ENCODE assay signal across 18 cellular contexts in genomic region chr3:61730058-61730457, GRCh38.
DNase-seq lines count a peak whose midpoint lies in the region; FAIRE-seq and TF ChIP-seq lines count a peak whose summit lies in the region.
"Had no signal": no experiment of that assay in that cellular context is flagged by ENCODE, and none has a peak within 500 bp of the region (broad histone marks: within the 10 kb centered on the region; RNA-seq: fewer than 3 reads in every experiment).

No MANE protein-coding gene starts in this region.

- CTCF ChIA-PET in H1 (lab: Charles Lee; ENCODE audit: partially characterized antibody), result interaction anchor here (1.5 kb wide), 1 partner anchor 46 kb away, joined by 5 read pairs; no protein-coding TSS in a partner anchor

- H4K5ac ChIP-seq in H1 (ENCODE audit: insufficient read length, low read depth, low read length), result no peak overlapping the region

- DNase-seq in cardiac muscle cell (ENCODE audit: low read depth in 1 of 2, low spot score in 1 of 2) (no peak), cardiac septum (ENCODE audit: low spot score) (no peak), H1 (ENCODE audit: low read depth in 1 of 2, low spot score in 2 of 2) (no peak), nephron progenitor cell (no peak), GM19238 (ENCODE audit: insufficient read length, low spot score) (no peak), T1000 (lab: John Stamatoyannopoulos, UW) (no peak), stomach (no peak)
- no peak for DNase-seq in activated CD4-positive, alpha-beta T cell treated with anti-CD3 and anti-CD28 coated beads, Interleukin-2, amount 50 U/mL, for 1 hour
- DNase-seq: 8988T; activated CD4-positive, alpha-beta T cell treated with anti-CD3 and anti-CD28 coated beads, Interleukin-2, amount 10 ng/mL, durations not matched to agents 7 days and 5 days; activated naive CD8-positive, alpha-beta T cell treated with anti-CD3 and anti-CD28 coated beads, Interleukin-2, amount 10 ng/mL, durations not matched to agents 7 days and 5 days; COR-L47; HCEC 1CT; naive thymus-derived CD4-positive, alpha-beta T cell; NCI-H1092 treated with DMSO at 0.1 percent for 48 hours; NCI-H2029 treated with DMSO at 0.1 percent for 48 hours had no signal

- peaks cover 0 to 93% of the 10 kb centered on the region in 2 experiments; a peak in 2 of 4 replicates for H3K79me2 ChIP-seq in H1 (ENCODE audit: control insufficient read depth in 1 of 2, insufficient read depth in 2 of 2, low read length in 2 of 2)

- H3K56ac ChIP-seq in H1 (replicated peaks; ENCODE audit: insufficient read length, low read depth, low read length), result no peak overlapping the region

- H3K18ac ChIP-seq in H1 (ENCODE audit: extremely low read depth, low read length), result no peak overlapping the region

- no peak overlapping the region for H2BK5ac ChIP-seq in H1 (ENCODE audit: low read depth, low read length)

- no peak for TF ChIP-seq POLR2A in H1 (IDR thresholded peaks at IDR 0.05; ENCODE audit: control extremely low read depth in 1 of 2, low read depth in 2 of 2, low read length in 2 of 2)
- no peak for TF ChIP-seq POLR2A in stomach (IDR thresholded peaks at IDR 0.05)

- H4K91ac ChIP-seq in H1 (replicated peaks; ENCODE audit: insufficient read length, low read length), result no peak overlapping the region

- H2BK20ac ChIP-seq in H1 (ENCODE audit: low read length), result peak overlapping the region; percentile 56; the same call in 1 of the 2 replicates

- no peaks in the 10 kb centered on the region for H3K9me3 ChIP-seq in cardiac muscle cell (ENCODE audit: low read depth)
- no peaks in the 10 kb centered on the region for H3K9me3 ChIP-seq in H1 (ENCODE audit: insufficient read depth in 2 of 2, low read depth in 1 of 2, low read length in 1 of 2)
- H3K9me3 ChIP-seq in stomach, result no peaks in the 10 kb centered on the region
- H3K9me3 ChIP-seq: prostate gland had no signal

- H3K9me3 Mint-ChIP-seq in nephron progenitor cell, result no peaks in the 10 kb centered on the region
- H3K9me3 Mint-ChIP-seq: activated CD4-positive, alpha-beta T cell treated with anti-CD3 and anti-CD28 coated beads, Interleukin-2, amount 10 ng/mL, durations not matched to agents 7 days and 5 days; type B pancreatic cell had no signal

- FAIRE-seq in H1 (lab: Jason Lieb, UNC), result no peak

- no peaks in the 10 kb centered on the region for H3K23me2 ChIP-seq in H1 (ENCODE audit: low read depth, low read length)

- H3K14ac ChIP-seq in H1 (ENCODE audit: insufficient read length), result no peak overlapping the region

- H3K27ac ChIP-seq in cardiac muscle cell (peak overlapping the region; percentile 49), H1 (ENCODE audit: low read depth, low read length) (no peak overlapping the region), stomach (no peak overlapping the region)
- H3K27ac ChIP-seq: prostate gland had no signal

- H3K23ac ChIP-seq in H1 (ENCODE audit: insufficient read length), result no peak overlapping the region

- H3K36me3 ChIP-seq in cardiac muscle cell (no peaks in the 10 kb centered on the region), H1 (ENCODE audit: control insufficient read depth in 2 of 4, insufficient read depth in 4 of 4, low read length in 3 of 4) (no peaks in the 10 kb centered on the region), stomach (no peaks in the 10 kb centered on the region)
- H3K36me3 ChIP-seq: prostate gland had no signal

- H3K36me3 Mint-ChIP-seq in nephron progenitor cell (ENCODE audit: low read depth), result peaks cover 12% of the 10 kb centered on the region
- H3K36me3 Mint-ChIP-seq: activated naive CD8-positive, alpha-beta T cell treated with anti-CD3 and anti-CD28 coated beads, Interleukin-2, amount 10 ng/mL, durations not matched to agents 7 days and 5 days; naive thymus-derived CD4-positive, alpha-beta T cell; type B pancreatic cell had no signal

- peak overlapping the region; percentile 83 for H3K27ac Mint-ChIP-seq in nephron progenitor cell
- H3K27ac Mint-ChIP-seq: activated CD4-positive, alpha-beta T cell treated with anti-CD3 and anti-CD28 coated beads, Interleukin-2, amount 10 ng/mL, durations not matched to agents 7 days and 5 days; activated naive CD8-positive, alpha-beta T cell treated with anti-CD3 and anti-CD28 coated beads, Interleukin-2, amount 10 ng/mL, durations not matched to agents 7 days and 5 days; naive thymus-derived CD4-positive, alpha-beta T cell; type B pancreatic cell had no signal

- 69% methylated on average over 4 of the region's 4 CpGs; no CpG with 5 or more reads in 1 of the 2 experiments for WGBS in H1 (ENCODE audit: extremely low coverage in 1 of 2, insufficient coverage in 1 of 2, insufficient read length in 1 of 2, insufficient replicate concordance in 2 of 2, low coverage in 1 of 2, low lambda C conversion rate in 2 of 2, missing lambda C conversion rate in 1 of 2), 2 experiments
- 73 to 82% (median 79%) methylated on average over 4 of the region's 4 CpGs for WGBS in stomach, 5 donors

- no peak for TF ChIP-seq RAD21 in H1 (IDR thresholded peaks at IDR 0.05 in 1 of 2, conservative IDR thresholded peaks at IDR 0.05 in 1 of 2; ENCODE audit: low read depth in 2 of 2, low read length in 2 of 2)

- peak overlapping the region; percentile 49 for H3K4me3 Mint-ChIP-seq in nephron progenitor cell
- H3K4me3 Mint-ChIP-seq: activated CD4-positive, alpha-beta T cell treated with anti-CD3 and anti-CD28 coated beads, Interleukin-2, amount 10 ng/mL, durations not matched to agents 7 days and 5 days; activated naive CD8-positive, alpha-beta T cell treated with anti-CD3 and anti-CD28 coated beads, Interleukin-2, amount 10 ng/mL, durations not matched to agents 7 days and 5 days; naive thymus-derived CD4-positive, alpha-beta T cell; type B pancreatic cell had no signal

- peak overlapping the region; percentile 36 for H3K4ac ChIP-seq in H1 (replicated peaks; ENCODE audit: insufficient read length, low read depth, low read length)

- H3K4me1 ChIP-seq in cardiac muscle cell (ENCODE audit: low read depth), result peaks cover 18% of the 10 kb centered on the region
- H3K4me1 ChIP-seq in H1 (replicated peaks in 1 of 4; ENCODE audit: control insufficient read depth in 3 of 4, insufficient read depth in 4 of 4, low read length in 3 of 4), result peaks cover 0 to 25% (median 18%) of the 10 kb centered on the region in 4 experiments; a peak in 4 of 7 replicates
- H3K4me1 ChIP-seq in stomach, result peaks cover 0 to 38% (median 12%) of the 10 kb centered on the region in 4 donors
- H3K4me1 ChIP-seq: prostate gland had no signal

- no peak overlapping the region for H2BK15ac ChIP-seq in H1 (ENCODE audit: low read length)

- no peak for TF ChIP-seq CTCF in cardiac muscle cell (IDR thresholded peaks at IDR 0.05; ENCODE audit: low read depth, low read length)
- TF ChIP-seq CTCF in H1 (IDR thresholded peaks at IDR 0.05; ENCODE audit: control extremely low read depth in 1 of 3, insufficient read depth in 1 of 3, low read depth in 1 of 3, low read length in 3 of 3), result no peak
- no peak for TF ChIP-seq CTCF in nephron progenitor cell (IDR thresholded peaks at IDR 0.05)
- TF ChIP-seq CTCF in stomach (IDR thresholded peaks at IDR 0.05), result no peak

- H2BK120ac ChIP-seq in H1 (replicated peaks; ENCODE audit: low read depth, low read length), result no peak overlapping the region

- peaks cover 6% of the 10 kb centered on the region for H3K27me3 Mint-ChIP-seq in nephron progenitor cell (ENCODE audit: low read depth, poor library complexity)
- H3K27me3 Mint-ChIP-seq: activated CD4-positive, alpha-beta T cell treated with anti-CD3 and anti-CD28 coated beads, Interleukin-2, amount 10 ng/mL, durations not matched to agents 7 days and 5 days; type B pancreatic cell had no signal

- H3K27me3 ChIP-seq in cardiac muscle cell (no peaks in the 10 kb centered on the region), H1 (replicated peaks in 1 of 4; ENCODE audit: control insufficient read depth in 3 of 4, extremely low read depth in 1 of 4, insufficient read depth in 3 of 4, low read length in 3 of 4) (no peaks in the 10 kb centered on the region), stomach (no peaks in the 10 kb centered on the region)

- no peak overlapping the region for H3K4me2 ChIP-seq in H1 (ENCODE audit: insufficient read depth in 1 of 2, low read depth in 2 of 2, low read length in 2 of 2)

- no peak overlapping the region for H2AK5ac ChIP-seq in H1 (ENCODE audit: low read depth, low read length)

- no peak overlapping the region for H2AFZ ChIP-seq in H1 (ENCODE audit: low read length)

- no peak overlapping the region for H3K9ac ChIP-seq in H1 (replicated peaks in 1 of 4; ENCODE audit: extremely low read depth in 1 of 4, low read depth in 3 of 4, low read length in 3 of 4)

- intact Hi-C loops in cardiac septum (cut with DNase I), result loop anchor here (5.0 kb wide), 1 partner anchor 168 kb away; the partner anchor contains the start of gene PTPRG
- intact Hi-C loops in stomach (cut with DNase I; ENCODE audit: low total_unique reads), result no loop called here

- H2BK12ac ChIP-seq in H1 (ENCODE audit: low read depth, low read length), result no peak overlapping the region

- peaks cover 2 to 4% of the 10 kb centered on the region in 2 experiments for H4K20me1 ChIP-seq in H1 (replicated peaks in 1 of 2; ENCODE audit: control insufficient read depth in 1 of 2, insufficient read depth in 2 of 2, low read length in 2 of 2)

- POLR2A ChIA-PET in H1 (lab: Charles Lee; ENCODE audit: partially characterized antibody), result interaction anchor here (0.7 kb wide), 1 partner anchor 10 kb away, joined by 3 read pairs; no protein-coding TSS in a partner anchor

- no peak overlapping the region for H3K4me3 ChIP-seq in cardiac muscle cell
- no peak overlapping the region for H3K4me3 ChIP-seq in H1 (ENCODE audit: extremely low read depth in 1 of 4, insufficient read depth in 2 of 4, low read depth in 3 of 4, low read length in 4 of 4)
- no peak overlapping the region for H3K4me3 ChIP-seq in stomach
- H3K4me3 ChIP-seq: prostate gland had no signal

- H4K8ac ChIP-seq in H1 (ENCODE audit: extremely low read depth, insufficient read depth, low read length), result no peak overlapping the region

- H3K79me1 ChIP-seq in H1 (ENCODE audit: low read depth, low read length), result peaks cover 6% of the 10 kb centered on the region; the same call in 1 of the 2 replicates

- TF ChIP-seq EP300 in H1 (IDR thresholded peaks at IDR 0.05; ENCODE audit: borderline replicate concordance in 1 of 2, low read depth in 2 of 2, low read length in 2 of 2), result no peak
- no peak for TF ChIP-seq EP300 in stomach (IDR thresholded peaks at IDR 0.05)

- H3K4me1 Mint-ChIP-seq in nephron progenitor cell, result peaks cover 79% of the 10 kb centered on the region
- H3K4me1 Mint-ChIP-seq: activated CD4-positive, alpha-beta T cell treated with anti-CD3 and anti-CD28 coated beads, Interleukin-2, amount 10 ng/mL, durations not matched to agents 7 days and 5 days; activated naive CD8-positive, alpha-beta T cell treated with anti-CD3 and anti-CD28 coated beads, Interleukin-2, amount 10 ng/mL, durations not matched to agents 7 days and 5 days; naive thymus-derived CD4-positive, alpha-beta T cell had no signal

TF ChIP-seq in H1, 55 proteins besides CTCF, POLR2A, EP300 and RAD21 (continues in another document):
- TF ChIP-seq CTBP2 (IDR thresholded peaks at IDR 0.05; ENCODE audit: borderline replicate concordance, insufficient read depth, insufficient read length, low read length), result no peak
- TF ChIP-seq BCL11A (IDR thresholded peaks at IDR 0.05; ENCODE audit: low read depth in 2 of 2, low read length in 2 of 2), result no peak
- TF ChIP-seq HDAC2 (IDR thresholded peaks at IDR 0.05; ENCODE audit: borderline replicate concordance in 1 of 2, low read depth in 2 of 2, low read length in 2 of 2), result no peak
- TF ChIP-seq BRCA1 (IDR thresholded peaks at IDR 0.05; ENCODE audit: low read depth, low read length), result no peak
